16 cellular contexts compared by ENCODE assay signal in the genomic region with DNA sequence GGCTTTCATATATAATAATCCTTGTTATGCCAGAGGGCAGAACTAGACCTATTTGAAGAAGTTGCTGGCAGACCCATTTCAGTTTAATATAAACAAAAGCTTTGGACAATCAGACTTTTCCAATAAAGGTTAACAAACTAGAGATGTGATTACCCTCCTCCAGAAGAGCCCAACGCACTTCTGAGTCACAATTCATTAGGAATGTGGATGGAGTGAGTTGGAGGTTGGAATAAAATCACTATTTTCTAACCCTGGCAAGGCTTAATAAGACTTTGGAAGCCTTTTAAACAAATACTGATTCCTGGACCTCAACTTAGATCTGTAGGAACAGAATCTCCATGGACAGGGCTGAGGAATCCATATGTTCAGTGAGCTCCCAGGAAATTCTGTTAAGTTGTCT.
A peak's percentile ranks its signal among the peaks of the same experiment; 100 is the strongest.
DNase-seq lines count a peak whose midpoint lies in the region; ATAC-seq and TF ChIP-seq lines count a peak whose summit lies in the region.
"Had no signal": no experiment of that assay in that cellular context is flagged by ENCODE, and none has a peak within 500 bp of the region (broad histone marks: within the 10 kb centered on the region; RNA-seq: fewer than 3 reads in every experiment).

No MANE protein-coding gene starts in this region.

- H3K4me1 ChIP-seq in Panc1 (ENCODE audit: control insufficient read depth, insufficient read depth, low read length): no peaks in the 10 kb centered on the region
- H3K4me1 ChIP-seq in Caco-2: peaks cover 37% of the 10 kb centered on the region

- intact Hi-C loops in Panc1 (cut with micrococcal nuclease; ENCODE audit: unreplicated experiment): no loop called here
- intact Hi-C loops in Caco-2 (cut with micrococcal nuclease; ENCODE audit: unreplicated experiment): no loop called here

- H3K27ac Mint-ChIP-seq in Caco-2 (ENCODE audit: unreplicated experiment): no peak overlapping the region
- H3K27ac Mint-ChIP-seq: CD4-positive, alpha-beta memory T cell had no signal

- no peak for TF ChIP-seq CTCF in Panc1 (IDR thresholded peaks at IDR 0.05)
- TF ChIP-seq CTCF in cardiac fibroblast (IDR thresholded peaks at IDR 0.05; ENCODE audit: low read depth, low read length): no peak
- no peak for TF ChIP-seq CTCF in Caco-2 (IDR thresholded peaks at IDR 0.05; ENCODE audit: insufficient read depth in 1 of 2, low read depth in 1 of 2, low read length in 1 of 2, severe bottlenecking in 1 of 2, unreplicated experiment in 1 of 2)

- H3K36me3 Mint-ChIP-seq in Caco-2 (ENCODE audit: insufficient read depth, unreplicated experiment): peaks cover 6% of the 10 kb centered on the region
- H3K36me3 Mint-ChIP-seq: CD4-positive, alpha-beta memory T cell had no signal

- H3K27ac ChIP-seq in Panc1 (ENCODE audit: low read length): peak overlapping the region; percentile 24; the same call in 1 of the 2 replicates

- no peaks in the 10 kb centered on the region for H3K27me3 Mint-ChIP-seq in Caco-2 (ENCODE audit: insufficient read depth, unreplicated experiment)

- no peaks in the 10 kb centered on the region for H3K9me3 Mint-ChIP-seq in Caco-2 (ENCODE audit: unreplicated experiment)

- POLR2A ChIA-PET in Panc1 (lab: Charles Lee) (no interaction called here), Caco-2 (lab: Charles Lee) (no interaction called here)

- H3K4me3 ChIP-seq in Panc1 (ENCODE audit: low read depth in 2 of 2, low read length in 2 of 2): no peak overlapping the region
- no peak overlapping the region for H3K4me3 ChIP-seq in cardiac fibroblast (replicated peaks in 1 of 2; ENCODE audit: low read depth in 2 of 2, low read length in 2 of 2)
- no peak overlapping the region for H3K4me3 ChIP-seq in Caco-2 (ENCODE audit: low read depth, low read length)

- H3K4me3 Mint-ChIP-seq in Caco-2 (ENCODE audit: unreplicated experiment): no peak overlapping the region
- H3K4me3 Mint-ChIP-seq: CD4-positive, alpha-beta memory T cell had no signal

- H3K9me3 ChIP-seq in Panc1 (ENCODE audit: control insufficient read depth, insufficient read depth, low read depth, low read length) (no peaks in the 10 kb centered on the region), Caco-2 (no peaks in the 10 kb centered on the region)

- H3K27me3 ChIP-seq in Panc1 (ENCODE audit: control insufficient read depth, insufficient read depth, low read length): no peaks in the 10 kb centered on the region
- no peaks in the 10 kb centered on the region for H3K27me3 ChIP-seq in Caco-2 (replicated peaks; ENCODE audit: control insufficient read depth, insufficient read depth, low read length)

- DNase-seq in ELR (ENCODE audit: low read depth) (peak; percentile 42), Panc1 (ENCODE audit: low read depth, low spot score) (no peak), cardiac fibroblast (ENCODE audit: low read depth in 2 of 2) (peak; percentile 20 to 30), renal cortical epithelial cell (ENCODE audit: low read depth) (peak; percentile 49), Caco-2 (no peak)
- DNase-seq in stimulated activated naive CD4-positive, alpha-beta T cell treated with Interleukin-2 at 50 U/mL for 16 hours (lab: John Stamatoyannopoulos, UW): no peak
- DNase-seq: CD4-positive, alpha-beta memory T cell; DMS79 treated with DMSO at 0.1 percent for 48 hours; GF-D8; H7; Karpas-422; NCI-H187; NCI-H446; NK-92 treated with Interleukin-12 subunit alpha and Interleukin-12 subunit beta, amount 100 ng/mL, for 24 hours; SHP77 treated with DMSO at 0.1 percent for 48 hours had no signal

- peaks cover 40% of the 10 kb centered on the region for H3K4me1 Mint-ChIP-seq in Caco-2 (ENCODE audit: low read depth, unreplicated experiment)
- H3K4me1 Mint-ChIP-seq: CD4-positive, alpha-beta memory T cell had no signal

- in situ Hi-C loops in Panc1 (cut with HindIII; ENCODE audit: low pct_unique_long_range_greater_than_20kb, low sequenced_read_pairs): no loop called here

- H3K36me3 ChIP-seq in Panc1 (ENCODE audit: control insufficient read depth, insufficient read depth, low read length) (no peaks in the 10 kb centered on the region), Caco-2 (ENCODE audit: control insufficient read depth, insufficient read depth, low read length) (no peaks in the 10 kb centered on the region)

- BruUV-seq in Panc1 (replicated peaks; lab: Mats Ljungman, UMichigan) (no TSS peak), Caco-2 (replicated peaks; lab: Mats Ljungman, UMichigan) (no TSS peak)

- no peak for ATAC-seq in Panc1
- no peak for ATAC-seq in GM18873 (IDR thresholded peaks at IDR 0.05; ENCODE audit: low FRiP score, unreplicated experiment)

- CTCF ChIA-PET in Panc1 (lab: Charles Lee): no interaction called here
- CTCF ChIA-PET in Caco-2 (lab: Charles Lee): no interaction called here

Comparison
In these comparisons a context has a peak if more than half of its experiments do, and no peak if none do; other contexts are left out.
1. DNase-seq: peak in ELR (single experiment), cardiac fibroblast (2 of 2) and renal cortical epithelial cell (single experiment); none in Panc1 (single experiment), stimulated activated naive CD4-positive, alpha-beta T cell treated with Interleukin-2 at 50 U/mL for 16 hours (single experiment) and Caco-2 (0 of 2).